Comparison of ENCODE assay signal across 1 cellular context in the genomic region with DNA sequence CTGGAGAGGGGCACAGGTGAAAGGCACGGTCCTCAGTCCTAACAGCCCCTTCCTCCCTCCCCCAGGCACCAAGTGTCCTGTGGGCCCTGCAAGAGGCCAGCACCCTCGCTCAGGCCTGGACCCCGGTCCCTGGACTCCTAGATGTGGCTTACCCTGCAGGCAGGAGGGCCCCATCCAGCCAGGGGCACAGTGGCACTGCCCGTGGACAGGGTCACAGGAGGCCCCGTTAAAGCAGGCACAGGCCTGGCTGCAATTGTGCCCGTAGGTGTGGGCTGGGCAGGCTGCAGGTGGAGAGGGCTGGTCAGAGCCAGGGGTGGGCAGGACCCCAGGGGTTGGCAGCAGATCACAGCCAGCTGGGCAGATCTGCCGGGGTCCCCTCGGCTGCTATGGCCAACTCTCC.
TF ChIP-seq lines count a peak whose summit lies in the region.

No MANE protein-coding gene starts in this region.

TF ChIP-seq in H1, 55 proteins besides CTCF, POLR2A, EP300 and RAD21 (continued from another document):
- TF ChIP-seq GTF2F1 (IDR thresholded peaks at IDR 0.05; ENCODE audit: borderline replicate concordance, low read depth, low read length) (no peak), TBP (IDR thresholded peaks at IDR 0.05; ENCODE audit: low read depth, low read length) (no peak), RBBP5 (IDR thresholded peaks at IDR 0.05; ENCODE audit: borderline replicate concordance, low read depth, low read length) (no peak)
